In the genomic region with DNA sequence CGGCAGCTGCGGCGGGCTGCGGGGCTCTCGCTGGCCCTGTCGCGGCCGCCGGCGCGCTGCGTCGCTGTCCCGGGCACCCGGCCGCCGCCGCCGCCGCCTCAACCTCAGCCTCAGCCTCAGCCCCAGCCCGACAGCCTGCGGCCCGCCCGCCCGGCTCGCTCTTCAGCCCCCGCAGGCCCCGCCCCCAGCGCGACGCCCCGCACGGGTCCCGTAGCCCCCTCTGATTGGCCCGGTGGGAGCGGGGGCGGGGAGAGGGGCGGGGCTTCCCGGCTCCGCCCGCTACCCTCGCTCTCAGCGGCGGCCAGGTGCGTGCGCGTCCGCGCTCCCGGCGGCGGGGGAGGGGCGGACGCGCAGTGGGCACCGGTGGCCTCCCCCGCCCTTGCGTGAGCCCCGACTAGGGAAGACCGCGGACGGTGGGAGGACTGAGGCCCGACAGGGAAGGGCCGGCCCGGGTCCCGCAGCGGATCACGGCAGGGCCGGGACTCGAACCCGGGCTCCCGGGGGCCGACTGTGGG, we compare ENCODE assay signal across 8 cellular contexts. TPM values are rescaled to one million over a fixed set of nuclear protein-coding genes. Genes with fewer than 3 reads are reported as not detected.
A peak's percentile ranks its signal among the peaks of the same experiment; 100 is the strongest.
DNase-seq lines count a peak whose midpoint lies in the region; ATAC-seq, FAIRE-seq and TF ChIP-seq lines count a peak whose summit lies in the region.

A gene with protein sequence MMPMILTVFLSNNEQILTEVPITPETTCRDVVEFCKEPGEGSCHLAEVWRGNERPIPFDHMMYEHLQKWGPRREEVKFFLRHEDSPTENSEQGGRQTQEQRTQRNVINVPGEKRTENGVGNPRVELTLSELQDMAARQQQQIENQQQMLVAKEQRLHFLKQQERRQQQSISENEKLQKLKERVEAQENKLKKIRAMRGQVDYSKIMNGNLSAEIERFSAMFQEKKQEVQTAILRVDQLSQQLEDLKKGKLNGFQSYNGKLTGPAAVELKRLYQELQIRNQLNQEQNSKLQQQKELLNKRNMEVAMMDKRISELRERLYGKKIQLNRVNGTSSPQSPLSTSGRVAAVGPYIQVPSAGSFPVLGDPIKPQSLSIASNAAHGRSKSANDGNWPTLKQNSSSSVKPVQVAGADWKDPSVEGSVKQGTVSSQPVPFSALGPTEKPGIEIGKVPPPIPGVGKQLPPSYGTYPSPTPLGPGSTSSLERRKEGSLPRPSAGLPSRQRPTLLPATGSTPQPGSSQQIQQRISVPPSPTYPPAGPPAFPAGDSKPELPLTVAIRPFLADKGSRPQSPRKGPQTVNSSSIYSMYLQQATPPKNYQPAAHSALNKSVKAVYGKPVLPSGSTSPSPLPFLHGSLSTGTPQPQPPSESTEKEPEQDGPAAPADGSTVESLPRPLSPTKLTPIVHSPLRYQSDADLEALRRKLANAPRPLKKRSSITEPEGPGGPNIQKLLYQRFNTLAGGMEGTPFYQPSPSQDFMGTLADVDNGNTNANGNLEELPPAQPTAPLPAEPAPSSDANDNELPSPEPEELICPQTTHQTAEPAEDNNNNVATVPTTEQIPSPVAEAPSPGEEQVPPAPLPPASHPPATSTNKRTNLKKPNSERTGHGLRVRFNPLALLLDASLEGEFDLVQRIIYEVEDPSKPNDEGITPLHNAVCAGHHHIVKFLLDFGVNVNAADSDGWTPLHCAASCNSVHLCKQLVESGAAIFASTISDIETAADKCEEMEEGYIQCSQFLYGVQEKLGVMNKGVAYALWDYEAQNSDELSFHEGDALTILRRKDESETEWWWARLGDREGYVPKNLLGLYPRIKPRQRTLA (minus strand): TSS at position 137 of the 515 bp plus-strand sequence. CDS start 268 bp downstream, outside the sequence.

- peak; percentile 92 for DNase-seq in DMS53 (lab: John Stamatoyannopoulos, UW)
- peak; percentile 50 for DNase-seq in RCC 7860 (ENCODE audit: low spot score)
- DNase-seq in activated T-helper 2 cell treated with anti-CD3 and anti-CD28 coated beads, Interferon-gamma antibody, Interleukin-2, Interleukin-4, amounts not matched to agents 10 μg/mL and 5 μg/mL and 100 μg/mL, durations not matched to agents 14 hours and 24 hours and 36 hours (ENCODE audit: low spot score), result peak; percentile 85
- peak; percentile 50 for DNase-seq in fibroblast of peridontal ligament (ENCODE audit: extremely low read depth)
- peak; percentile 94 for DNase-seq in natural killer cell treated with Interleukin-12 subunit alpha and Interleukin-12 subunit beta and Interleukin-15 and Interleukin-18, amount 100 ng/mL, for 72 hours (ENCODE audit: low spot score)
- DNase-seq in stimulated activated naive CD4-positive, alpha-beta T cell (lab: John Stamatoyannopoulos, UW), result peak; percentile 86 to 94 (median 90)

- TF ChIP-seq RAD21 in Ishikawa (IDR thresholded peaks at IDR 0.05; ENCODE audit: low read depth), result no peak

- intact Hi-C loops in activated T-helper 2 cell treated with anti-CD3 and anti-CD28 coated beads, Interferon-gamma antibody, Interleukin-2, Interleukin-4, amounts not matched to agents 10 μg/mL and 5 μg/mL and 100 μg/mL, durations not matched to agents 14 hours and 24 hours and 36 hours (cut with micrococcal nuclease), result loop anchor here (2.0 kb wide), 2 partner anchors 63 to 73 kb away; a partner anchor contains a TSS

- no peak for FAIRE-seq in RCC 7860 (lab: Jason Lieb, UNC)

- peaks cover 28% of the 10 kb centered on the region for H3K27me3 Mint-ChIP-seq in activated T-helper 2 cell treated with anti-CD3 and anti-CD28 coated beads, Interferon-gamma antibody, Interleukin-2, Interleukin-4, amounts not matched to agents 10 μg/mL and 5 μg/mL and 100 μg/mL, durations not matched to agents 14 hours and 24 hours and 36 hours (ENCODE audit: low read depth)
- no peaks in the 10 kb centered on the region for H3K27me3 Mint-ChIP-seq in natural killer cell treated with Interleukin-12 subunit alpha and Interleukin-12 subunit beta and Interleukin-15 and Interleukin-18, amount 100 ng/mL, for 72 hours

- H3K36me3 Mint-ChIP-seq in activated T-helper 2 cell treated with anti-CD3 and anti-CD28 coated beads, Interferon-gamma antibody, Interleukin-2, Interleukin-4, amounts not matched to agents 10 μg/mL and 5 μg/mL and 100 μg/mL, durations not matched to agents 14 hours and 24 hours and 36 hours (ENCODE audit: low read depth), result no peaks in the 10 kb centered on the region
- no peaks in the 10 kb centered on the region for H3K36me3 Mint-ChIP-seq in natural killer cell treated with Interleukin-12 subunit alpha and Interleukin-12 subunit beta and Interleukin-15 and Interleukin-18, amount 100 ng/mL, for 72 hours

- peaks cover 9% of the 10 kb centered on the region for H3K4me1 Mint-ChIP-seq in activated T-helper 2 cell treated with anti-CD3 and anti-CD28 coated beads, Interferon-gamma antibody, Interleukin-2, Interleukin-4, amounts not matched to agents 10 μg/mL and 5 μg/mL and 100 μg/mL, durations not matched to agents 14 hours and 24 hours and 36 hours (ENCODE audit: low read depth)
- peaks cover 9% of the 10 kb centered on the region in 2 donors for H3K4me1 Mint-ChIP-seq in natural killer cell treated with Interleukin-12 subunit alpha and Interleukin-12 subunit beta and Interleukin-15 and Interleukin-18, amount 100 ng/mL, for 72 hours (ENCODE audit: low read depth in 2 of 2)

- TF ChIP-seq EP300 in Ishikawa (IDR thresholded peaks at IDR 0.05; ENCODE audit: borderline replicate concordance), result no peak

- no peaks in the 10 kb centered on the region for H3K9me3 Mint-ChIP-seq in activated T-helper 2 cell treated with anti-CD3 and anti-CD28 coated beads, Interferon-gamma antibody, Interleukin-2, Interleukin-4, amounts not matched to agents 10 μg/mL and 5 μg/mL and 100 μg/mL, durations not matched to agents 14 hours and 24 hours and 36 hours
- H3K9me3 Mint-ChIP-seq in natural killer cell treated with Interleukin-12 subunit alpha and Interleukin-12 subunit beta and Interleukin-15 and Interleukin-18, amount 100 ng/mL, for 72 hours, result no peaks in the 10 kb centered on the region

- ATAC-seq in GM21576 (IDR thresholded peaks at IDR 0.05; ENCODE audit: unreplicated experiment), result peak; percentile 85
- peak; percentile 98 for ATAC-seq in natural killer cell treated with Interleukin-12 subunit alpha and Interleukin-12 subunit beta and Interleukin-15 and Interleukin-18, amount 100 ng/mL, for 72 hours

- peak within 1 kb of the TSS; percentile 81 for H3K4me3 Mint-ChIP-seq in activated T-helper 2 cell treated with anti-CD3 and anti-CD28 coated beads, Interferon-gamma antibody, Interleukin-2, Interleukin-4, amounts not matched to agents 10 μg/mL and 5 μg/mL and 100 μg/mL, durations not matched to agents 14 hours and 24 hours and 36 hours (ENCODE audit: low read depth)
- peak within 1 kb of the TSS; percentile 84 for H3K4me3 Mint-ChIP-seq in natural killer cell treated with Interleukin-12 subunit alpha and Interleukin-12 subunit beta and Interleukin-15 and Interleukin-18, amount 100 ng/mL, for 72 hours

- peak within 1 kb of the TSS; percentile 46 for H3K27ac Mint-ChIP-seq in activated T-helper 2 cell treated with anti-CD3 and anti-CD28 coated beads, Interferon-gamma antibody, Interleukin-2, Interleukin-4, amounts not matched to agents 10 μg/mL and 5 μg/mL and 100 μg/mL, durations not matched to agents 14 hours and 24 hours and 36 hours
- H3K27ac Mint-ChIP-seq in natural killer cell treated with Interleukin-12 subunit alpha and Interleukin-12 subunit beta and Interleukin-15 and Interleukin-18, amount 100 ng/mL, for 72 hours, result peak within 1 kb of the TSS in 1 of 2 donors; percentile 63

TF ChIP-seq in Ishikawa, 13 proteins besides CTCF, POLR2A, EP300 and RAD21 (continues in another document):
- TF ChIP-seq, protein P1, sequence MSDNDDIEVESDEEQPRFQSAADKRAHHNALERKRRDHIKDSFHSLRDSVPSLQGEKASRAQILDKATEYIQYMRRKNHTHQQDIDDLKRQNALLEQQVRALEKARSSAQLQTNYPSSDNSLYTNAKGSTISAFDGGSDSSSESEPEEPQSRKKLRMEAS (IDR thresholded peaks at IDR 0.05), result no peak
- TF ChIP-seq EGR1 (IDR thresholded peaks at IDR 0.05) (peak; percentile 54), TAF1 (IDR thresholded peaks at IDR 0.05; ENCODE audit: low read depth) (peak; percentile 65; the same call in 1 of the 2 replicates), TCF12 (IDR thresholded peaks at IDR 0.05; ENCODE audit: low read depth) (no peak)
- TF ChIP-seq, protein P2, sequence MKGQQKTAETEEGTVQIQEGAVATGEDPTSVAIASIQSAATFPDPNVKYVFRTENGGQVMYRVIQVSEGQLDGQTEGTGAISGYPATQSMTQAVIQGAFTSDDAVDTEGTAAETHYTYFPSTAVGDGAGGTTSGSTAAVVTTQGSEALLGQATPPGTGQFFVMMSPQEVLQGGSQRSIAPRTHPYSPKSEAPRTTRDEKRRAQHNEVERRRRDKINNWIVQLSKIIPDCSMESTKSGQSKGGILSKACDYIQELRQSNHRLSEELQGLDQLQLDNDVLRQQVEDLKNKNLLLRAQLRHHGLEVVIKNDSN (IDR thresholded peaks at IDR 0.05), result no peak
- TF ChIP-seq, protein P3, sequence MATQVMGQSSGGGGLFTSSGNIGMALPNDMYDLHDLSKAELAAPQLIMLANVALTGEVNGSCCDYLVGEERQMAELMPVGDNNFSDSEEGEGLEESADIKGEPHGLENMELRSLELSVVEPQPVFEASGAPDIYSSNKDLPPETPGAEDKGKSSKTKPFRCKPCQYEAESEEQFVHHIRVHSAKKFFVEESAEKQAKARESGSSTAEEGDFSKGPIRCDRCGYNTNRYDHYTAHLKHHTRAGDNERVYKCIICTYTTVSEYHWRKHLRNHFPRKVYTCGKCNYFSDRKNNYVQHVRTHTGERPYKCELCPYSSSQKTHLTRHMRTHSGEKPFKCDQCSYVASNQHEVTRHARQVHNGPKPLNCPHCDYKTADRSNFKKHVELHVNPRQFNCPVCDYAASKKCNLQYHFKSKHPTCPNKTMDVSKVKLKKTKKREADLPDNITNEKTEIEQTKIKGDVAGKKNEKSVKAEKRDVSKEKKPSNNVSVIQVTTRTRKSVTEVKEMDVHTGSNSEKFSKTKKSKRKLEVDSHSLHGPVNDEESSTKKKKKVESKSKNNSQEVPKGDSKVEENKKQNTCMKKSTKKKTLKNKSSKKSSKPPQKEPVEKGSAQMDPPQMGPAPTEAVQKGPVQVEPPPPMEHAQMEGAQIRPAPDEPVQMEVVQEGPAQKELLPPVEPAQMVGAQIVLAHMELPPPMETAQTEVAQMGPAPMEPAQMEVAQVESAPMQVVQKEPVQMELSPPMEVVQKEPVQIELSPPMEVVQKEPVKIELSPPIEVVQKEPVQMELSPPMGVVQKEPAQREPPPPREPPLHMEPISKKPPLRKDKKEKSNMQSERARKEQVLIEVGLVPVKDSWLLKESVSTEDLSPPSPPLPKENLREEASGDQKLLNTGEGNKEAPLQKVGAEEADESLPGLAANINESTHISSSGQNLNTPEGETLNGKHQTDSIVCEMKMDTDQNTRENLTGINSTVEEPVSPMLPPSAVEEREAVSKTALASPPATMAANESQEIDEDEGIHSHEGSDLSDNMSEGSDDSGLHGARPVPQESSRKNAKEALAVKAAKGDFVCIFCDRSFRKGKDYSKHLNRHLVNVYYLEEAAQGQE (IDR thresholded peaks at IDR 0.05; ENCODE audit: low read depth), result no peak

RNA-seq across cellular contexts. Expression of the gene that starts here (rescaled TPM):
- total RNA-seq in activated T-helper 2 cell treated with anti-CD3 and anti-CD28 coated beads, Interferon-gamma antibody, Interleukin-2, Interleukin-4, amounts not matched to agents 10 μg/mL and 5 μg/mL and 100 μg/mL, durations not matched to agents 14 hours and 24 hours and 36 hours, result 7.8 and 13.5 TPM in 2 replicates
- 10 to 100 TPM; 14.4 to 25.7 TPM for total RNA-seq in natural killer cell treated with Interleukin-12 subunit alpha and Interleukin-12 subunit beta and Interleukin-15 and Interleukin-18, amount 100 ng/mL, for 72 hours

Comparison
In these comparisons a context has a peak if more than half of its experiments do, and no peak if none do; other contexts are left out.
1. Peak in every context shown above with its lines: DNase-seq and ATAC-seq.